In the genomic region with DNA sequence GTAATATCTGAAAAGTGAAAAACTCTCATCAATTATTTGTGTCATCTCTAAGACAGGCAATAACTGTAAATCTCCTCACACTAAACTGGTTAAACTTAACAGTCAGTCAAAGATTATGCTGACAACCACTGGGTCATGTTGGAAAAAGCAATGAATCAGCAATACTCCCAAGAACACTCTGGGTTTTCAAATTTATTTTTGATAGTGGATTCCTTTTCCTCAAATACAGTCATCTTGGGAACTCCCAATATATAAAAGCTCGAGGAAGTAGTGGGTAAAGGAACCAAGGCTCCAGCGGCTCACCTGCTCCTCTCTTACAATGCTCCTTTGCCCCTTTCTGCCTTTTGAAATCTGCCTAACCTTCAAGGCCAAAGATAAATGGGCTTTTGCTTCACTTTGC, we compare ENCODE assay signal across 13 cellular contexts.
DNase-seq lines count a peak whose midpoint lies in the region; FAIRE-seq and TF ChIP-seq lines count a peak whose summit lies in the region.
"Had no signal": no experiment of that assay in that cellular context is flagged by ENCODE, and none has a peak within 500 bp of the region (broad histone marks: within the 10 kb centered on the region; RNA-seq: fewer than 3 reads in every experiment).

No MANE protein-coding gene starts in this region.

- no peaks in the 10 kb centered on the region for H4K20me1 ChIP-seq in keratinocyte (ENCODE audit: control insufficient read depth, extremely low read depth, insufficient read depth, low read length)

- DNase-seq in right atrium auricular region (ENCODE audit: low spot score) (no peak), cardiac septum (ENCODE audit: low spot score) (no peak), keratinocyte (ENCODE audit: low read depth, low spot score) (no peak), NCI-H2107 (lab: John Stamatoyannopoulos, UW) (no peak), NCI-H345 treated with DMSO at 0.1 percent for 48 hours (lab: John Stamatoyannopoulos, UW; ENCODE audit: unreplicated experiment) (no peak), GM19239 (ENCODE audit: insufficient read length, low spot score) (no peak)
- no peak for DNase-seq in stimulated activated CD4-positive, alpha-beta T cell treated with anti-CD3 and anti-CD28 coated beads, Interleukin-4, amount 100 ng/mL, for 1 hour
- DNase-seq: activated CD4-positive, alpha-beta memory T cell treated with anti-CD3 and anti-CD28 coated beads for 36 hours; activated naive CD4-positive, alpha-beta T cell; left lung; NCI-H345 had no signal

- no peaks in the 10 kb centered on the region for H3K9me1 ChIP-seq in keratinocyte (ENCODE audit: control insufficient read depth, extremely low read depth, insufficient read depth, low read length)

- peak overlapping the region; percentile 2 for H3K4me2 ChIP-seq in keratinocyte (ENCODE audit: control insufficient read depth, extremely low read depth, insufficient read depth, low read depth, low read length)

- no peaks in the 10 kb centered on the region for H3K27me3 Mint-ChIP-seq in brain

- peak overlapping the region; percentile 1 for H2AFZ ChIP-seq in keratinocyte (ENCODE audit: control insufficient read depth, low read length)

- H3K79me2 ChIP-seq in keratinocyte (ENCODE audit: control insufficient read depth, insufficient read depth, low read length), result no peaks in the 10 kb centered on the region

- TF ChIP-seq CTCF in right atrium auricular region (IDR thresholded peaks at IDR 0.05) (no peak), brain (conservative IDR thresholded peaks at IDR 0.05) (no peak), keratinocyte (optimal IDR thresholded peaks at IDR 0.05 in 1 of 3, IDR thresholded peaks at IDR 0.05 in 1 of 3, conservative IDR thresholded peaks at IDR 0.05 in 1 of 3; ENCODE audit: extremely low read depth in 1 of 3, insufficient read depth in 2 of 3, low read length in 3 of 3) (no peak)

- H3K36me3 Mint-ChIP-seq in brain, result peaks cover 36% of the 10 kb centered on the region
- H3K36me3 Mint-ChIP-seq: activated CD4-positive, alpha-beta memory T cell treated with anti-CD3 and anti-CD28 coated beads for 36 hours had no signal

- H3K27me3 ChIP-seq in right atrium auricular region (no peaks in the 10 kb centered on the region), keratinocyte (ENCODE audit: control insufficient read depth, extremely low read depth, insufficient read depth, low read length) (no peaks in the 10 kb centered on the region)
- H3K27me3 ChIP-seq: left lung, neutrophil had no signal

- H3K4me1 ChIP-seq in right atrium auricular region (peaks cover 0 to 14% of the 10 kb centered on the region in 2 donors), keratinocyte (ENCODE audit: control insufficient read depth, extremely low read depth, insufficient read depth, low read length) (peaks cover 38% of the 10 kb centered on the region)

- intact Hi-C loops in cardiac septum (cut with DNase I), result no loop called here

- no peak overlapping the region for H3K4me3 Mint-ChIP-seq in brain
- H3K4me3 Mint-ChIP-seq: activated CD4-positive, alpha-beta memory T cell treated with anti-CD3 and anti-CD28 coated beads for 36 hours had no signal

- H3K36me3 ChIP-seq in right atrium auricular region (no peaks in the 10 kb centered on the region), keratinocyte (ENCODE audit: control insufficient read depth in 2 of 2, extremely low read depth in 1 of 2, insufficient read depth in 2 of 2, low read length in 2 of 2) (no peaks in the 10 kb centered on the region)
- H3K36me3 ChIP-seq: left lung, neutrophil had no signal

- H3K4me3 ChIP-seq in right atrium auricular region, result no peak overlapping the region
- H3K4me3 ChIP-seq in keratinocyte (ENCODE audit: control insufficient read depth in 2 of 3, extremely low read depth in 1 of 3, insufficient read depth in 2 of 3, low read depth in 1 of 3, low read length in 3 of 3), result no peak overlapping the region
- H3K4me3 ChIP-seq: left lung had no signal

- H3K27ac Mint-ChIP-seq in brain, result peak overlapping the region in 4 of 5 experiments; percentile 0 to 91 (median 77)
- H3K27ac Mint-ChIP-seq: activated CD4-positive, alpha-beta memory T cell treated with anti-CD3 and anti-CD28 coated beads for 36 hours had no signal

- H3K9ac ChIP-seq in keratinocyte (ENCODE audit: control insufficient read depth, extremely low read depth, insufficient read depth, low read length), result no peak overlapping the region

- H3K27ac ChIP-seq in right atrium auricular region (peak overlapping the region; percentile 32 to 47), keratinocyte (ENCODE audit: control insufficient read depth, insufficient read depth, low read length) (peak overlapping the region; percentile 73)
- H3K27ac ChIP-seq: neutrophil had no signal

- no peaks in the 10 kb centered on the region for H3K9me3 ChIP-seq in right atrium auricular region
- H3K9me3 ChIP-seq in keratinocyte (ENCODE audit: control insufficient read depth, low read depth, low read length), result no peaks in the 10 kb centered on the region
- H3K9me3 ChIP-seq: left lung, neutrophil had no signal

- no peaks in the 10 kb centered on the region for H3K9me3 Mint-ChIP-seq in brain
- H3K9me3 Mint-ChIP-seq: activated CD4-positive, alpha-beta memory T cell treated with anti-CD3 and anti-CD28 coated beads for 36 hours had no signal

- H3K4me1 Mint-ChIP-seq in brain, result peaks cover 22% of the 10 kb centered on the region

- FAIRE-seq in keratinocyte (lab: Jason Lieb, UNC) (no peak), GM19239 (lab: Jason Lieb, UNC) (no peak)

- dilution Hi-C loops in keratinocyte (cut with MboI; ENCODE audit: extremely low pct_ligation_motif_present, low sequenced_read_pairs), result no loop called here
